In the genomic region with DNA sequence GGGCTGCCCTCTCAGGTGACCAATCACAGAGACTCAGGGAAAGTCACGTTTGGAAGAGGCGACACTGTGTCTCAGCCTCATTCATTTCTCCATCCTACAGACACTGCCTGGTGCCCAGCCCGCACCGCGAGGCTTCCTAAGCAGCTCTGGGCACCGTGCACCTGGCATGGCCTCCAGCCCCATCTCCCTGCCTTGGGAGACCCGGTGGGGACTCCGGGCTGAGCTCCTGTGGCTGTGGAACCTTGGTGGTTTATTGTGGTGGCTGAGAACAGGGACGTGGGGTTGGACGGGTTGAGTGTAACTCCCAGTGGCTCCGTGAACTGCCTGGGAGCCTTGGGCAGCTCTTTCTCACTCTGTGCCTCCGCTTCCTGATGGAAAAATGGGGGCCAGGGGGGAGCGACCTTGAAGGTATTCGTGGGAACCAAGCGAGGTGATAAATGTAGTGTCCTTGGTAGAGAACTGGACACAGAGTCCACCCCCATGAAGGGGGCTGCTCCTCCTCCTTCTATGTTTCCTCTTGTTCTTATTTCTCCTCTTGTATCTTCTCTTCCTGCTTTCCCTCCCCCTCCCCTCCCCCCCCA, we compare ENCODE assay signal across 9 cellular contexts.
A peak's percentile ranks its signal among the peaks of the same experiment; 100 is the strongest.
DNase-seq lines count a peak whose midpoint lies in the region; ATAC-seq lines count a peak whose summit lies in the region.
"Had no signal": no experiment of that assay in that cellular context is flagged by ENCODE, and none has a peak within 500 bp of the region (broad histone marks: within the 10 kb centered on the region; RNA-seq: fewer than 3 reads in every experiment).

No MANE protein-coding gene starts in this region.

- peaks cover 25% of the 10 kb centered on the region for H3K4me1 ChIP-seq in rectal smooth muscle tissue (ENCODE audit: control insufficient read depth, insufficient read depth, low read length)

- no peak overlapping the region for H3K4me3 ChIP-seq in rectal smooth muscle tissue (ENCODE audit: low read length)

- H3K9ac ChIP-seq in rectal smooth muscle tissue (ENCODE audit: low read length), result no peak overlapping the region

- H3K27ac ChIP-seq in rectal smooth muscle tissue (ENCODE audit: low read depth, low read length), result peak overlapping the region; percentile 75

- H3K27me3 ChIP-seq in rectal smooth muscle tissue (ENCODE audit: control insufficient read depth, insufficient read depth, low read length), result no peaks in the 10 kb centered on the region

- DNase-seq in DMS153 treated with DMSO at 0.1 percent for 48 hours (lab: John Stamatoyannopoulos, UW; ENCODE audit: unreplicated experiment) (peak; percentile 54), NAMALWA (ENCODE audit: low spot score) (peak; percentile 17), ecto neural progenitor cell (ENCODE audit: low spot score) (peak; percentile 44)
- DNase-seq: activated T-cell treated with anti-CD3 and anti-CD28 coated beads, Interleukin-2, amount 50 U/mL, for 4 hours had no signal

- H3K36me3 ChIP-seq in rectal smooth muscle tissue (ENCODE audit: control insufficient read depth, insufficient read depth, low read length), result no peaks in the 10 kb centered on the region

- ATAC-seq in GM19035 (IDR thresholded peaks at IDR 0.05; ENCODE audit: unreplicated experiment), result no peak
- no peak for ATAC-seq in GM19455 (IDR thresholded peaks at IDR 0.05; ENCODE audit: unreplicated experiment)
- ATAC-seq in GM19328 (IDR thresholded peaks at IDR 0.05; ENCODE audit: unreplicated experiment), result no peak
- no peak for ATAC-seq in GM18870 (IDR thresholded peaks at IDR 0.05; ENCODE audit: unreplicated experiment)
